In the genomic region with DNA sequence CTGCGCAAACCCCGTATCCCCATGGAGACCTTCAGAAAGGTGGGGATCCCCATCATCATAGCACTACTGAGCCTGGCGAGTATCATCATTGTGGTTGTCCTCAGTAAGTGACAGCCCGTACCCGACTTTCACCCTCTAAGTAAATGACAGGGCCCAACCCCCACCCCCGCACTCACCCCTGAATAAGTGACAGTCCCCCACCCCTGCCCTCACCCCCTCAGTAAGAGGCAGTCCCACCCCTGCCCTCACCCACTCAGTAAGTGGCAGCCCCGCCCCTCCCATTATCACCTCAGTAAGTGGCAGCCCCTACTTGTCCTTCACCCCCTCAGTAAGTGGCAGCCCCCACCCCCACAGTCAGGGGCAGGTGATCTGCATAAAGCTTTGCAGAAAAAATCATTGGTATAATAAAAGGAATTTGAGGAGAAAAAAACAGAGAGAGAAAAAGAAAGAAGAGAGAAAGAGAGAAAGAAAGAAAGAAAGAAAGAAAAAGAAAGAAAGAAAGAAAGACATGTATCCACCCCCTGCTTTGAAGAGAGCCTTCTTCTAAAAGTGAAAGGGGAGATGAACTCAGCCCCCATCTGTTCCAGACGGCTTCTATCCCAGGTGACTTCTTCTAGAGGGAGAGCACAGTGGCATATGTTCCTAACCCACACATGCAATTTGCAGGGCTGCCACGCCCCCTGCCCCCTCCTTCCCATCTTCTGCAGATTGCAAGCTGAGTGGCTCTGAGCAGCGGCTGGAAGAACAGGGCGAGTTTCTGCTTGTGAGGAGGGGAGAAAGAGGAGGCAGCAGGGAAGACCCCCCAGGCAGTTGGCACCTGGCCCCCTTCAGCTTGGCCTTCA, we compare ENCODE assay signal across 17 cellular contexts. TPM values are rescaled to one million over a fixed set of nuclear protein-coding genes. Genes with fewer than 3 reads are reported as not detected.
DNase-seq lines count a peak whose midpoint lies in the region; ATAC-seq, FAIRE-seq and TF ChIP-seq lines count a peak whose summit lies in the region.
"Had no signal": no experiment of that assay in that cellular context is flagged by ENCODE, and none has a peak within 500 bp of the region (broad histone marks: within the 10 kb centered on the region; RNA-seq: fewer than 3 reads in every experiment).

No MANE protein-coding gene starts in this region.

- POLR2A ChIA-PET in K562 (lab: Yijun Ruan, JAX), result no interaction called here

- in situ Hi-C loops in K562 (cut with MboI), result no loop called here

- H3K4me3 ChIP-seq in GM23338 (no peak overlapping the region), K562 (no peak overlapping the region), neural progenitor cell (no peak overlapping the region), psoas muscle (no peak overlapping the region)
- H3K4me3 ChIP-seq: BLaER1, cardiac muscle cell, upper lobe of left lung had no signal

- TF ChIP-seq EP300 in K562 (IDR thresholded peaks at IDR 0.05; ENCODE audit: low read length), result no peak

- WGBS in K562 (ENCODE audit: insufficient coverage, low coverage, missing lambda C conversion rate), result 44% methylated on average over 8 of the region's 11 CpGs
- 69 to 80% (median 77%) methylated on average over 11 of the region's 11 CpGs for WGBS in psoas muscle, 3 donors

- ATAC-seq in GM23338, result peak; percentile 78
- ATAC-seq in K562, result no peak
- no peak for ATAC-seq in psoas muscle
- ATAC-seq: left colon; stimulated activated naive B cell treated with anti-CD40 and anti-IgM and Interleukin-4, amounts not matched to agents 10 μg/mL and 1 μg/mL and 100 μg/mL, for 72 hours had no signal

- H3K27me3 ChIP-seq in GM23338 (ENCODE audit: insufficient read depth) (no peaks in the 10 kb centered on the region), K562 (ENCODE audit: control insufficient read depth in 2 of 2, insufficient read depth in 2 of 2, low read length in 2 of 2) (no peaks in the 10 kb centered on the region), neural progenitor cell (no peaks in the 10 kb centered on the region), psoas muscle (ENCODE audit: insufficient read depth in 3 of 3, low read length in 2 of 3) (no peaks in the 10 kb centered on the region)
- H3K27me3 ChIP-seq: BLaER1, cardiac muscle cell, upper lobe of left lung had no signal

- H3K27ac Mint-ChIP-seq in GM23338 (no peak overlapping the region), neural progenitor cell (no peak overlapping the region)
- no peak overlapping the region for H3K27ac Mint-ChIP-seq in T-helper 2 cell treated with Interferon-gamma antibody and Interleukin-4, amounts not matched to agents 5 μg/mL and 100 μg/mL, for 36 hours
- H3K27ac Mint-ChIP-seq: activated T-helper 1 cell treated with anti-CD3 and anti-CD28 coated beads, Interleukin-12 subunit alpha, Interleukin-12 subunit beta, Interleukin-2, Interleukin-4 antibody, amounts not matched to agents 30 ng/mL and 10 ng/mL and 1 ng/mL, durations not matched to agents 14 hours and 24 hours and 36 hours; stimulated activated naive B cell treated with anti-CD40 and anti-IgM and Interleukin-4, amounts not matched to agents 10 μg/mL and 1 μg/mL and 100 μg/mL, for 72 hours had no signal

- H3K9me3 Mint-ChIP-seq in GM23338, result no peaks in the 10 kb centered on the region; the same call in 2 of the 3 replicates
- H3K9me3 Mint-ChIP-seq in neural progenitor cell, result no peaks in the 10 kb centered on the region
- H3K9me3 Mint-ChIP-seq in T-helper 2 cell treated with Interferon-gamma antibody and Interleukin-4, amounts not matched to agents 5 μg/mL and 100 μg/mL, for 36 hours, result no peaks in the 10 kb centered on the region
- H3K9me3 Mint-ChIP-seq: activated T-helper 1 cell treated with anti-CD3 and anti-CD28 coated beads, Interleukin-12 subunit alpha, Interleukin-12 subunit beta, Interleukin-2, Interleukin-4 antibody, amounts not matched to agents 30 ng/mL and 10 ng/mL and 1 ng/mL, durations not matched to agents 14 hours and 24 hours and 36 hours; stimulated activated naive B cell treated with anti-CD40 and anti-IgM and Interleukin-4, amounts not matched to agents 10 μg/mL and 1 μg/mL and 100 μg/mL, for 72 hours had no signal

- no peaks in the 10 kb centered on the region for H3K79me2 ChIP-seq in GM23338 (replicated peaks; ENCODE audit: insufficient read depth)
- H3K79me2 ChIP-seq in K562 (ENCODE audit: control insufficient read depth, insufficient read depth, low read length), result peaks cover 9% of the 10 kb centered on the region; the same call in 2 of the 3 replicates
- H3K79me2 ChIP-seq in neural progenitor cell (ENCODE audit: low read depth), result no peaks in the 10 kb centered on the region

- H3K9me2 ChIP-seq in GM23338 (ENCODE audit: insufficient read depth), result no peaks in the 10 kb centered on the region

- TF ChIP-seq CTCF in GM23338 (conservative IDR thresholded peaks at IDR 0.05; ENCODE audit: low read depth in 2 of 2), result no peak
- no peak for TF ChIP-seq CTCF in K562 (IDR thresholded peaks at IDR 0.05 in 2 of 3, conservative IDR thresholded peaks at IDR 0.05 in 1 of 3; ENCODE audit: insufficient read depth in 2 of 3, low read depth in 1 of 3, low read length in 3 of 3)
- TF ChIP-seq CTCF in neural progenitor cell (IDR thresholded peaks at IDR 0.05), result no peak
- TF ChIP-seq CTCF in psoas muscle (IDR thresholded peaks at IDR 0.05), result no peak

- H3K36me3 ChIP-seq in GM23338 (ENCODE audit: insufficient read depth), result no peaks in the 10 kb centered on the region
- no peaks in the 10 kb centered on the region for H3K36me3 ChIP-seq in K562 (ENCODE audit: control insufficient read depth, insufficient read depth, low read length)
- H3K36me3 ChIP-seq in neural progenitor cell, result no peaks in the 10 kb centered on the region
- no peaks in the 10 kb centered on the region for H3K36me3 ChIP-seq in psoas muscle (ENCODE audit: insufficient read depth in 1 of 2, low read depth in 1 of 2)
- H3K36me3 ChIP-seq: BLaER1, cardiac muscle cell, upper lobe of left lung had no signal

- H3K9me1 ChIP-seq in K562 (ENCODE audit: control insufficient read depth, insufficient read depth, low read length), result no peaks in the 10 kb centered on the region

- TF ChIP-seq POLR2A in K562 (conservative IDR thresholded peaks at IDR 0.05), result no peak

- H3K27me3 Mint-ChIP-seq in GM23338 (ENCODE audit: insufficient read depth, low read depth, poor library complexity), result peaks cover 6% of the 10 kb centered on the region
- peaks cover 23% of the 10 kb centered on the region for H3K27me3 Mint-ChIP-seq in neural progenitor cell (ENCODE audit: insufficient read depth, low read depth)
- peaks cover 15% of the 10 kb centered on the region for H3K27me3 Mint-ChIP-seq in T-helper 2 cell treated with Interferon-gamma antibody and Interleukin-4, amounts not matched to agents 5 μg/mL and 100 μg/mL, for 36 hours (ENCODE audit: low read depth)

- no peak for TF ChIP-seq RAD21 in K562 (CRISPR knock-in tag; conservative IDR thresholded peaks at IDR 0.05 in 1 of 2, IDR thresholded peaks at IDR 0.05 in 1 of 2)

- peaks cover 20% of the 10 kb centered on the region for H3K4me1 Mint-ChIP-seq in GM23338
- H3K4me1 Mint-ChIP-seq in neural progenitor cell, result peaks cover 17% of the 10 kb centered on the region
- H3K4me1 Mint-ChIP-seq in T-helper 2 cell treated with Interferon-gamma antibody and Interleukin-4, amounts not matched to agents 5 μg/mL and 100 μg/mL, for 36 hours (ENCODE audit: low read depth), result no peaks in the 10 kb centered on the region
- H3K4me1 Mint-ChIP-seq: stimulated activated naive B cell treated with anti-CD40 and anti-IgM and Interleukin-4, amounts not matched to agents 10 μg/mL and 1 μg/mL and 100 μg/mL, for 72 hours had no signal

- H3K4me2 ChIP-seq in GM23338 (peak overlapping the region; percentile 43; the same call in 1 of the 2 replicates), K562 (ENCODE audit: insufficient read depth, low read length) (no peak overlapping the region), neural progenitor cell (no peak overlapping the region)
- H3K4me2 ChIP-seq: BLaER1 had no signal

- intact Hi-C loops in K562 (cut with micrococcal nuclease), result no loop called here
- intact Hi-C loops in psoas muscle (cut with DNase I), result no loop called here

- H3F3A ChIP-seq in GM23338 (replicated peaks; ENCODE audit: low read depth), result no peaks in the 10 kb centered on the region
- H3F3A ChIP-seq in neural progenitor cell (ENCODE audit: low read depth), result no peaks in the 10 kb centered on the region

- no peak overlapping the region for H3K27ac ChIP-seq in GM23338 (ENCODE audit: low read depth)
- H3K27ac ChIP-seq in K562 (ENCODE audit: extremely low read depth, low read depth, low read length), result no peak overlapping the region
- H3K27ac ChIP-seq in neural progenitor cell, result no peak overlapping the region
- no peak overlapping the region for H3K27ac ChIP-seq in psoas muscle
- H3K27ac ChIP-seq: BLaER1, cardiac muscle cell, upper lobe of left lung had no signal

- no peak for FAIRE-seq in K562 (lab: Jason Lieb, UNC)

- H2AFZ ChIP-seq in GM23338 (peak overlapping the region; percentile 47; the same call in 1 of the 2 replicates), K562 (ENCODE audit: low read depth, low read length) (no peak overlapping the region), neural progenitor cell (replicated peaks) (no peak overlapping the region)

- BruUV-seq in K562 (replicated peaks; lab: Mats Ljungman, UMichigan), result no TSS peak

- CTCF ChIA-PET in K562 (lab: Yijun Ruan, JAX; ENCODE audit: low intra/inter-chr PET ratio), result no interaction called here

- DNase-seq in GM23338 (ENCODE audit: low spot score) (peak; percentile 28), NCI-H1694 treated with DMSO at 0.1 percent for 48 hours (lab: John Stamatoyannopoulos, UW) (peak; percentile 24), K562 (ENCODE audit: extremely low read depth in 1 of 4, low spot score in 3 of 4) (peak in 3 of 4 experiments; percentile 31 to 35 (median 32)), neural progenitor cell (ENCODE audit: low spot score) (peak; percentile 24), HuH-7 (ENCODE audit: low spot score) (no peak), NCI-H774 (lab: John Stamatoyannopoulos, UW) (no peak), psoas muscle (no peak)
- no peak for DNase-seq in T-helper 2 cell treated with Interferon-gamma antibody and Interleukin-4, amounts not matched to agents 5 μg/mL and 100 μg/mL, for 36 hours (ENCODE audit: low spot score)
- DNase-seq: left colon; stimulated activated CD4-positive, alpha-beta T cell treated with anti-CD3 and anti-CD28 coated beads, Interleukin-12 subunit alpha, Interleukin-12 subunit beta, amount 100 ng/mL, for 4 hours; stimulated activated naive B cell treated with anti-CD40 and anti-IgM and Interleukin-4, amounts not matched to agents 10 μg/mL and 1 μg/mL and 100 μg/mL, for 72 hours; upper lobe of left lung had no signal

- peaks cover 11% of the 10 kb centered on the region for H3K4me1 ChIP-seq in GM23338 (ENCODE audit: insufficient read depth)
- peaks cover 13 to 40% of the 10 kb centered on the region in 2 experiments for H3K4me1 ChIP-seq in K562 (replicated peaks in 1 of 2; ENCODE audit: control insufficient read depth in 2 of 2, insufficient read depth in 2 of 2, low read length in 2 of 2)
- peaks cover 19% of the 10 kb centered on the region for H3K4me1 ChIP-seq in neural progenitor cell
- H3K4me1 ChIP-seq in psoas muscle, result peaks cover 11% of the 10 kb centered on the region
- H3K4me1 ChIP-seq: upper lobe of left lung had no signal

- no peak overlapping the region; the same call in 2 of the 3 replicates for H3K4me3 Mint-ChIP-seq in GM23338
- H3K4me3 Mint-ChIP-seq in neural progenitor cell, result no peak overlapping the region
- H3K4me3 Mint-ChIP-seq in T-helper 2 cell treated with Interferon-gamma antibody and Interleukin-4, amounts not matched to agents 5 μg/mL and 100 μg/mL, for 36 hours, result no peak overlapping the region
- H3K4me3 Mint-ChIP-seq: activated T-helper 1 cell treated with anti-CD3 and anti-CD28 coated beads, Interleukin-12 subunit alpha, Interleukin-12 subunit beta, Interleukin-2, Interleukin-4 antibody, amounts not matched to agents 30 ng/mL and 10 ng/mL and 1 ng/mL, durations not matched to agents 14 hours and 24 hours and 36 hours; stimulated activated naive B cell treated with anti-CD40 and anti-IgM and Interleukin-4, amounts not matched to agents 10 μg/mL and 1 μg/mL and 100 μg/mL, for 72 hours had no signal

- H3K36me3 Mint-ChIP-seq in GM23338 (ENCODE audit: low read depth) (no peaks in the 10 kb centered on the region; the same call in 2 of the 3 replicates), neural progenitor cell (no peaks in the 10 kb centered on the region)
- H3K36me3 Mint-ChIP-seq in T-helper 2 cell treated with Interferon-gamma antibody and Interleukin-4, amounts not matched to agents 5 μg/mL and 100 μg/mL, for 36 hours (ENCODE audit: low read depth), result no peaks in the 10 kb centered on the region
- H3K36me3 Mint-ChIP-seq: stimulated activated naive B cell treated with anti-CD40 and anti-IgM and Interleukin-4, amounts not matched to agents 10 μg/mL and 1 μg/mL and 100 μg/mL, for 72 hours had no signal

- peak overlapping the region in 1 of 2 experiments; percentile 48; a peak in 1 of 4 replicates for H3K9ac ChIP-seq in K562 (ENCODE audit: insufficient read depth in 1 of 2, low read depth in 2 of 2, low read length in 2 of 2)
- H3K9ac ChIP-seq in neural progenitor cell, result no peak overlapping the region
- H3K9ac ChIP-seq: BLaER1 had no signal

- H3K9me3 ChIP-seq in K562 (replicated peaks; ENCODE audit: control insufficient read depth, insufficient read depth, low read depth, low read length) (no peaks in the 10 kb centered on the region), neural progenitor cell (ENCODE audit: low read depth) (no peaks in the 10 kb centered on the region), psoas muscle (no peaks in the 10 kb centered on the region)
- H3K9me3 ChIP-seq: BLaER1, upper lobe of left lung had no signal

- no peaks in the 10 kb centered on the region for H4K20me1 ChIP-seq in GM23338 (replicated peaks; ENCODE audit: insufficient read depth)
- H4K20me1 ChIP-seq in K562 (replicated peaks; ENCODE audit: control insufficient read depth, insufficient read depth, low read length), result no peaks in the 10 kb centered on the region
- no peaks in the 10 kb centered on the region for H4K20me1 ChIP-seq in neural progenitor cell (ENCODE audit: low read depth)
- H4K20me1 ChIP-seq: BLaER1 had no signal

RNA-seq across cellular contexts. Expression of a gene that starts 12.5 kb away (rescaled TPM):
- total RNA-seq in GM23338 (2014; rRNA removed; shearing (Covaris generic)), result not detected in 2 replicates
- polyA plus RNA-seq in GM23338 (2016; fragmentation: Nextera tagmentation; extraction: Ambion mirVana) (not detected in 2 replicates), K562 (2011; rRNA removed) (0.03 TPM in 1 of 2 replicates, not detected in the other), K562 (2014; fragmentation: Illumina TruSeq; extraction: Trizol) (not detected in 2 replicates), K562 (2014; fragmentation: Nextera tagmentation; extraction: Ambion mirVana) (under 1 TPM in 1 of 2 experiments, not detected in 1; 0.03 TPM), K562 (2014; rRNA removed) (not detected in 2 replicates), psoas muscle (not detected)
- not detected in 2 replicates for total RNA-seq in K562 (2011; cell fraction: chromatin; rRNA removed; ENCODE audit: low replicate concordance)
- 0.13 and 0.17 TPM in 2 replicates for total RNA-seq in K562 (2011; cell fraction: nucleolus; rRNA removed)
- 0.31 TPM in 1 of 2 replicates, not detected in the other for total RNA-seq in K562 (2011; cell fraction: nucleoplasm; rRNA removed)
- total RNA-seq in K562 (2014; rRNA removed) (not detected in 2 replicates), K562 (2014; rRNA removed; fragmentation: Illumina TruSeq; extraction: Trizol) (not detected in 2 replicates), K562 (2015; rRNA removed; fragmentation: Illumina TruSeq; extraction: Trizol) (not detected in 2 replicates), K562 (2021) (not detected in 2 replicates), neural progenitor cell (ENCODE audit: low replicate concordance) (not detected in 2 replicates), psoas muscle (under 1 TPM in 1 of 4 donors, not detected in 3; 0.09 TPM)
- polyA plus RNA-seq in K562 (2011; cell fraction: cytosol; rRNA removed), result 0.01 and 0.03 TPM in 2 replicates
- 0.03 and 0.06 TPM in 2 replicates for polyA plus RNA-seq in K562 (2011; cell fraction: nucleus; rRNA removed)
- 0.10 TPM in 1 of 2 replicates, not detected in the other for polyA plus RNA-seq in K562 (2012)
- not detected in 2 replicates for polyA minus RNA-seq in K562 (2011; rRNA and poly(A)+ RNA removed)
- polyA minus RNA-seq in K562 (2011; cell fraction: cytosol; rRNA and poly(A)+ RNA removed), result 0.36 TPM in 1 of 2 replicates, not detected in the other
- polyA minus RNA-seq in K562 (2011; cell fraction: nucleus; rRNA and poly(A)+ RNA removed), result 0.11 and 0.13 TPM in 2 replicates
- total RNA-seq: cardiac muscle cell, fibroblast of lung, RPMI7951, upper lobe of left lung had no signal
- polyA plus RNA-seq: cardiac muscle cell, fibroblast of lung had no signal

RNA-seq across cellular contexts. Expression of a gene that starts 22.3 kb away (rescaled TPM):
- 0.04 and 0.10 TPM in 2 replicates for total RNA-seq in GM23338 (2014; rRNA removed; shearing (Covaris generic))
- 0.35 and 0.58 TPM in 2 replicates for polyA plus RNA-seq in GM23338 (2016; fragmentation: Nextera tagmentation; extraction: Ambion mirVana)
- 35.2 and 37.9 TPM in 2 replicates for total RNA-seq in K562 (2011; cell fraction: chromatin; rRNA removed; ENCODE audit: low replicate concordance)
- 17.8 and 21.7 TPM in 2 replicates for total RNA-seq in K562 (2011; cell fraction: nucleolus; rRNA removed)
- total RNA-seq in K562 (2011; cell fraction: nucleoplasm; rRNA removed), result 26.9 and 32.4 TPM in 2 replicates
- 4.1 and 5.8 TPM in 2 replicates for total RNA-seq in K562 (2014; rRNA removed)
- 4.0 and 6.3 TPM in 2 replicates for total RNA-seq in K562 (2014; rRNA removed; fragmentation: Illumina TruSeq; extraction: Trizol)
- total RNA-seq in K562 (2015; rRNA removed; fragmentation: Illumina TruSeq; extraction: Trizol), result 5.0 and 6.1 TPM in 2 replicates
- 6.6 and 7.4 TPM in 2 replicates for total RNA-seq in K562 (2021)
- 4.0 and 10.0 TPM in 2 replicates for polyA plus RNA-seq in K562 (2011; rRNA removed)
- 2.2 and 9.8 TPM in 2 replicates for polyA plus RNA-seq in K562 (2011; cell fraction: cytosol; rRNA removed)
- 5.6 and 26.1 TPM in 2 replicates for polyA plus RNA-seq in K562 (2011; cell fraction: nucleus; rRNA removed)
- 6.6 and 19.9 TPM in 2 replicates for polyA plus RNA-seq in K562 (2012)
- 6.4 and 7.5 TPM in 2 replicates for polyA plus RNA-seq in K562 (2014; fragmentation: Illumina TruSeq; extraction: Trizol)
- 1 to 10 TPM; 4.4 to 5.6 TPM for polyA plus RNA-seq in K562 (2014; fragmentation: Nextera tagmentation; extraction: Ambion mirVana)
- polyA plus RNA-seq in K562 (2014; rRNA removed), result 6.2 and 11.5 TPM in 2 replicates
- 3.2 and 7.7 TPM in 2 replicates for polyA minus RNA-seq in K562 (2011; rRNA and poly(A)+ RNA removed)
- polyA minus RNA-seq in K562 (2011; cell fraction: cytosol; rRNA and poly(A)+ RNA removed), result 6.5 TPM in 1 of 2 replicates, not detected in the other
- polyA minus RNA-seq in K562 (2011; cell fraction: nucleus; rRNA and poly(A)+ RNA removed), result 2.0 and 7.1 TPM in 2 replicates
- total RNA-seq in neural progenitor cell (ENCODE audit: low replicate concordance), result not detected in 2 replicates
- under 1 TPM in 1 of 4 donors, not detected in 3; 0.47 TPM for total RNA-seq in psoas muscle
- polyA plus RNA-seq in psoas muscle, result under 1 TPM in 1 of 3 donors, not detected in 2; 0.12 TPM
- total RNA-seq: activated T-helper 1 cell treated with anti-CD3 and anti-CD28 coated beads, Interleukin-12 subunit alpha, Interleukin-12 subunit beta, Interleukin-2, Interleukin-4 antibody, amounts not matched to agents 30 ng/mL and 10 ng/mL and 1 ng/mL, durations not matched to agents 14 hours and 24 hours and 36 hours; cardiac muscle cell; fibroblast of lung; RPMI7951 had no signal
- polyA plus RNA-seq: cardiac muscle cell, fibroblast of lung had no signal

RNA-seq across cellular contexts. Expression of a gene that starts 53.4 kb away (rescaled TPM):
- total RNA-seq in GM23338 (2014; rRNA removed; shearing (Covaris generic)), result 1.7 and 3.0 TPM in 2 replicates
- 0.16 and 0.45 TPM in 2 replicates for polyA plus RNA-seq in GM23338 (2016; fragmentation: Nextera tagmentation; extraction: Ambion mirVana)
- not detected in 2 replicates for total RNA-seq in K562 (2011; cell fraction: chromatin; rRNA removed; ENCODE audit: low replicate concordance)
- not detected in 2 replicates for total RNA-seq in K562 (2011; cell fraction: nucleolus; rRNA removed)
- not detected in 2 replicates for total RNA-seq in K562 (2011; cell fraction: nucleoplasm; rRNA removed)
- not detected in 2 replicates for total RNA-seq in K562 (2014; rRNA removed)
- total RNA-seq in K562 (2014; rRNA removed; fragmentation: Illumina TruSeq; extraction: Trizol), result not detected in 2 replicates
- total RNA-seq in K562 (2015; rRNA removed; fragmentation: Illumina TruSeq; extraction: Trizol), result not detected in 2 replicates
- total RNA-seq in K562 (2021), result not detected in 2 replicates
- polyA plus RNA-seq in K562 (2011; rRNA removed), result 0.03 and 0.04 TPM in 2 replicates
- polyA plus RNA-seq in K562 (2011; cell fraction: cytosol; rRNA removed), result 0.01 TPM in 1 of 2 replicates, not detected in the other
- 0.07 TPM in 1 of 2 replicates, not detected in the other for polyA plus RNA-seq in K562 (2011; cell fraction: nucleus; rRNA removed)
- polyA plus RNA-seq in K562 (2012), result 0.07 TPM in 1 of 2 replicates, not detected in the other
- not detected in 2 replicates for polyA plus RNA-seq in K562 (2014; fragmentation: Illumina TruSeq; extraction: Trizol)
- not detected for polyA plus RNA-seq in K562 (2014; fragmentation: Nextera tagmentation; extraction: Ambion mirVana)
- not detected in 2 replicates for polyA plus RNA-seq in K562 (2014; rRNA removed)
- not detected in 2 replicates for polyA minus RNA-seq in K562 (2011; rRNA and poly(A)+ RNA removed)
- not detected in 2 replicates for polyA minus RNA-seq in K562 (2011; cell fraction: cytosol; rRNA and poly(A)+ RNA removed)
- not detected in 2 replicates for polyA minus RNA-seq in K562 (2011; cell fraction: nucleus; rRNA and poly(A)+ RNA removed)
- 3.6 and 7.1 TPM in 2 replicates for total RNA-seq in neural progenitor cell (ENCODE audit: low replicate concordance)
- total RNA-seq in psoas muscle, result 10 to 100 TPM in 1 of 4 donors, 1 to 10 TPM in 3; 5.1 to 15.1 (median 7.8) TPM
- polyA plus RNA-seq in psoas muscle, result 1 to 10 TPM; 3.6 to 6.3 (median 4.1) TPM
- total RNA-seq: RPMI7951 had no signal

Comparison
In these comparisons a context has a peak if more than half of its experiments do, and no peak if none do; other contexts are left out.
1. DNase-seq: peak in GM23338 (single experiment), NCI-H1694 treated with DMSO at 0.1 percent for 48 hours (single experiment), K562 (3 of 4) and neural progenitor cell (single experiment); none in HuH-7 (single experiment), NCI-H774 (single experiment), psoas muscle (0 of 2) and T-helper 2 cell treated with Interferon-gamma antibody and Interleukin-4, amounts not matched to agents 5 μg/mL and 100 μg/mL, for 36 hours (single experiment).